8 cellular contexts compared by ENCODE assay signal in the genomic region with DNA sequence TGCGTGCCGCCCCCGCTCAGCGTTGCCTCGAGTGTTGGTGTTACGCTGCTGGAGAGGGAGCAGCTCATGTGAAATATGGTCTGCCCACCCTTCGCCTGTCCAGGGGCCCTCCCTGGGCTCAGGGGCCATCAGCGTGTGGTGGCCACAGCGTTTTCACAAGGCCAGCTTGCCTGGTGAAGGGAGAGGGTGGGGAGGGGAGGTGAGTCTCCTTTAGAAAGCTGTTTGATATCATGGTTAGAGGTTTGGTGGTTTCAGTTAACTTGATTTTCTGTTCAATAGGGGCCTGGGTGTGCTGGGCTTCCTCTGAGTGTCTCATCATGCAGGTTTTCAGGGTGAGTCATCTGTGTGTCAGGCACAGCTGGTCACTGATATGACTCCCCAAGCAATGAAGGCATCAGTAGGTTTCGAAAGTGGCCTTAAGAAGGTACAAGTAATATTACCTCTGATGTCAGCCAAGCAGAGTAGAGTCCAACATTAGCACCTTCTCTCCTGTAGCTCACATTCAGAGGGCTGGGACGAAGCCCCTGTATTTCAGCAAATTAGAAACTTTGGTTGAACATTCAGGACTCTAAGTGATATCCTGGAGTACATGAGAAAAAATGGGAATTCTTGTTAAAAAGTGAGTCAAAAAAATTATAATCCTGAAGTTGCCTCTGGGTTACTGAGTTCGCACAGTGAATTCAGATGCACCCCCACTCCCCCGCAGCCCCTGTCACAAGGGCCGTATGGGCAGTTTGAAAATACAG.
DNase-seq lines count a peak whose midpoint lies in the region; ATAC-seq lines count a peak whose summit lies in the region.

No MANE protein-coding gene starts in this region.

- no peaks in the 10 kb centered on the region for H3K27me3 Mint-ChIP-seq in central memory CD8-positive, alpha-beta T cell
- no peaks in the 10 kb centered on the region for H3K27me3 Mint-ChIP-seq in naive thymus-derived CD4-positive, alpha-beta T cell

- no peak for DNase-seq in activated CD4-positive, CD25-positive, alpha-beta regulatory T cell (lab: John Stamatoyannopoulos, UW)
- peak; percentile 82 for DNase-seq in MV-4-11 (lab: John Stamatoyannopoulos, UW)
- no peak for DNase-seq in central memory CD8-positive, alpha-beta T cell (ENCODE audit: low spot score in 2 of 2)
- DNase-seq in naive thymus-derived CD4-positive, alpha-beta T cell, result no peak
- no peak for DNase-seq in UCSD-AML1 (lab: John Stamatoyannopoulos, UW; ENCODE audit: unreplicated experiment)
- DNase-seq in DMS79 (lab: John Stamatoyannopoulos, UW), result no peak
- DNase-seq in KG1 (lab: John Stamatoyannopoulos, UW), result no peak

- ATAC-seq in activated CD4-positive, CD25-positive, alpha-beta regulatory T cell treated with anti-CD3 and anti-CD28 coated beads, Interleukin-2, amount 50 U/mL, for 24 hours, result peak; percentile 97 to 99
- ATAC-seq in central memory CD8-positive, alpha-beta T cell (replicated peaks; ENCODE audit: extremely low read depth, poor library complexity, severe bottlenecking), result no peak
- peak; percentile 49 for ATAC-seq in naive thymus-derived CD4-positive, alpha-beta T cell

- H3K36me3 ChIP-seq in naive thymus-derived CD4-positive, alpha-beta T cell (ENCODE audit: control insufficient read depth in 2 of 3, insufficient read depth in 3 of 3, low read length in 3 of 3), result peaks cover 0 to 13% (median 0%) of the 10 kb centered on the region in 3 experiments

- H3K4me1 ChIP-seq in naive thymus-derived CD4-positive, alpha-beta T cell (ENCODE audit: control insufficient read depth in 2 of 2, insufficient read depth in 2 of 2, low read length in 2 of 2), result no peaks in the 10 kb centered on the region

- H3K9me3 Mint-ChIP-seq in central memory CD8-positive, alpha-beta T cell, result no peaks in the 10 kb centered on the region
- H3K9me3 Mint-ChIP-seq in naive thymus-derived CD4-positive, alpha-beta T cell, result no peaks in the 10 kb centered on the region

- H3K4me3 ChIP-seq in naive thymus-derived CD4-positive, alpha-beta T cell (ENCODE audit: low read length), result no peak overlapping the region

- CTCF ChIA-PET in naive thymus-derived CD4-positive, alpha-beta T cell (lab: Charles Lee), result no interaction called here

- H3K27me3 ChIP-seq in naive thymus-derived CD4-positive, alpha-beta T cell (ENCODE audit: control insufficient read depth in 2 of 2, insufficient read depth in 2 of 2, low read length in 2 of 2), result no peaks in the 10 kb centered on the region

- no peak overlapping the region for H3K4me3 Mint-ChIP-seq in central memory CD8-positive, alpha-beta T cell
- H3K4me3 Mint-ChIP-seq in naive thymus-derived CD4-positive, alpha-beta T cell, result no peak overlapping the region

- intact Hi-C loops in naive thymus-derived CD4-positive, alpha-beta T cell (cut with micrococcal nuclease), result no loop called here

- peaks cover 12% of the 10 kb centered on the region for H3K36me3 Mint-ChIP-seq in central memory CD8-positive, alpha-beta T cell (ENCODE audit: insufficient read depth)
- peaks cover 0 to 40% (median 11%) of the 10 kb centered on the region in 5 donors for H3K36me3 Mint-ChIP-seq in naive thymus-derived CD4-positive, alpha-beta T cell

- H3K27ac ChIP-seq in naive thymus-derived CD4-positive, alpha-beta T cell (ENCODE audit: low read depth, low read length), result no peak overlapping the region

- peak overlapping the region; percentile 17 for H3K27ac Mint-ChIP-seq in central memory CD8-positive, alpha-beta T cell (ENCODE audit: low read depth)
- H3K27ac Mint-ChIP-seq in naive thymus-derived CD4-positive, alpha-beta T cell, result peak overlapping the region in 2 of 9 donors; percentile 48 to 85

- POLR2A ChIA-PET in naive thymus-derived CD4-positive, alpha-beta T cell (lab: Charles Lee), result no interaction called here

- H3K4me1 Mint-ChIP-seq in central memory CD8-positive, alpha-beta T cell, result peaks cover 39% of the 10 kb centered on the region
- H3K4me1 Mint-ChIP-seq in naive thymus-derived CD4-positive, alpha-beta T cell, result peaks cover 17 to 31% (median 24%) of the 10 kb centered on the region in 7 donors

- H3K9me3 ChIP-seq in naive thymus-derived CD4-positive, alpha-beta T cell (ENCODE audit: control insufficient read depth in 2 of 3, low read length in 3 of 3), result no peaks in the 10 kb centered on the region
